In the genomic region with DNA sequence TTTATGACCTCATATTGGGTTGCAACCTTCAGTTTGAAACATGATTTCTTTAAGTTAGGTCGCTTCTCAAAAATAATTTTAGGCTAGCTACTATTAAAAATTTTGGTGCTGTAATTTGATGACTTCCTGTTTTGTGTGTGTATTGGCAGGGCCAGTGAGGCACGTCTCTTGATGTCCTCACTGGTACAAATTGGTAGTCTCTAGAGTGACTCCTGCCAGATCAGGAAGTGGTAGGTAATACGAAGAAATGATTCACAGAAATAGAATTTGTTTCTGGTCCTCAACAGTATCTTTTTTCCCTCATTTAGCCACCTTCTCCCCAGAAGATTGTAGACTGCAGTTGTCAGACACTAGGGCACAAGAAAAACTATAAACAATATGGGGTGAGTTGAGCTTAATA, we compare ENCODE assay signal across 12 cellular contexts.
DNase-seq lines count a peak whose midpoint lies in the region; ATAC-seq and TF ChIP-seq lines count a peak whose summit lies in the region.
"Had no signal": no experiment of that assay in that cellular context is flagged by ENCODE, and none has a peak within 500 bp of the region (broad histone marks: within the 10 kb centered on the region; RNA-seq: fewer than 3 reads in every experiment).

No MANE protein-coding gene starts in this region.

- H3K9ac ChIP-seq in BLaER1: no peak overlapping the region

- no peaks in the 10 kb centered on the region for H3K9me3 Mint-ChIP-seq in nephron progenitor cell
- H3K9me3 Mint-ChIP-seq: stimulated activated naive CD8-positive, alpha-beta T cell treated with anti-CD3 and anti-CD28 coated beads, Interleukin-15, Interleukin-2, amounts not matched to agents 100 ng/mL and 50 ng/mL, for 24 hours had no signal

- H3K36me3 ChIP-seq in BLaER1: peaks cover 14% of the 10 kb centered on the region; the same call in 1 of the 2 replicates
- no peaks in the 10 kb centered on the region for H3K36me3 ChIP-seq in OCI-LY7 (ENCODE audit: insufficient read depth, low read length)
- no peaks in the 10 kb centered on the region for H3K36me3 ChIP-seq in lower lobe of right lung
- H3K36me3 ChIP-seq: WERI-Rb-1 had no signal

- H2AFZ ChIP-seq in OCI-LY7 (ENCODE audit: low read length): no peak overlapping the region

- H3K79me2 ChIP-seq in OCI-LY7 (ENCODE audit: insufficient read depth, low read depth, low read length): no peaks in the 10 kb centered on the region

- H3K4me2 ChIP-seq in BLaER1: peak overlapping the region; percentile 39; the same call in 1 of the 2 replicates
- peak overlapping the region; percentile 44 for H3K4me2 ChIP-seq in OCI-LY7 (ENCODE audit: low read length)

- TF ChIP-seq CTCF in OCI-LY7 (conservative IDR thresholded peaks at IDR 0.05; ENCODE audit: low read length) (no peak), dorsolateral prefrontal cortex (IDR thresholded peaks at IDR 0.05 in 54 of 56, conservative IDR thresholded peaks at IDR 0.05 in 2 of 56; ENCODE audit: low read depth in 1 of 56, partially characterized antibody in 56 of 56) (no peak), lower lobe of right lung (IDR thresholded peaks at IDR 0.05) (no peak), nephron progenitor cell (IDR thresholded peaks at IDR 0.05) (no peak)

- intact Hi-C loops in OCI-LY7 (cut with micrococcal nuclease; ENCODE audit: unreplicated experiment) (no loop called here), dorsolateral prefrontal cortex (cut with DNase I) (no loop called here), lower lobe of right lung (cut with DNase I) (no loop called here)

- H3K4me3 Mint-ChIP-seq in nephron progenitor cell: no peak overlapping the region
- H3K4me3 Mint-ChIP-seq: stimulated activated naive CD8-positive, alpha-beta T cell treated with anti-CD3 and anti-CD28 coated beads, Interleukin-15, Interleukin-2, amounts not matched to agents 100 ng/mL and 50 ng/mL, for 24 hours had no signal

- DNase-seq in HK-2 (ENCODE audit: unreplicated experiment) (peak; percentile 5), OCI-LY7 (ENCODE audit: low spot score) (peak; percentile 22), dermis blood vessel endothelial cell (peak; percentile 42), dorsolateral prefrontal cortex (no peak), lower lobe of right lung (no peak), D341Med (ENCODE audit: low spot score) (no peak), nephron progenitor cell (no peak)
- DNase-seq: stimulated activated CD4-positive, alpha-beta T cell treated with anti-CD3 and anti-CD28 coated beads, Interleukin-2, amount 100 ng/mL, for 48 hours; WERI-Rb-1 had no signal

- no peak overlapping the region for H3K27ac Mint-ChIP-seq in nephron progenitor cell
- H3K27ac Mint-ChIP-seq: stimulated activated naive CD8-positive, alpha-beta T cell treated with anti-CD3 and anti-CD28 coated beads, Interleukin-15, Interleukin-2, amounts not matched to agents 100 ng/mL and 50 ng/mL, for 24 hours had no signal

- H3K4me3 ChIP-seq in BLaER1 (no peak overlapping the region), OCI-LY7 (ENCODE audit: low read depth, low read length, poor library complexity, severe bottlenecking) (no peak overlapping the region), dorsolateral prefrontal cortex (no peak overlapping the region), lower lobe of right lung (no peak overlapping the region)

- H3K4me1 Mint-ChIP-seq in nephron progenitor cell: no peaks in the 10 kb centered on the region

- CTCF ChIA-PET in OCI-LY7 (lab: Charles Lee; ENCODE audit: unreplicated experiment): no interaction called here

- H3K27me3 ChIP-seq in BLaER1 (no peaks in the 10 kb centered on the region), dorsolateral prefrontal cortex (no peaks in the 10 kb centered on the region), lower lobe of right lung (ENCODE audit: low read depth) (no peaks in the 10 kb centered on the region)

- H4K20me1 ChIP-seq in BLaER1: no peaks in the 10 kb centered on the region
- H4K20me1 ChIP-seq in OCI-LY7 (ENCODE audit: insufficient read depth, low read length): no peaks in the 10 kb centered on the region

- H3K27ac ChIP-seq in BLaER1 (no peak overlapping the region), OCI-LY7 (ENCODE audit: low read depth, low read length, poor library complexity, severe bottlenecking) (no peak overlapping the region), dorsolateral prefrontal cortex (no peak overlapping the region), lower lobe of right lung (no peak overlapping the region)
- H3K27ac ChIP-seq: epithelial cell of prostate, WERI-Rb-1 had no signal

- POLR2A ChIA-PET in OCI-LY7 (lab: Charles Lee): interaction anchor here (0.7 kb wide), 1 partner anchor 64 kb away, joined by 3 read pairs; no protein-coding TSS in a partner anchor

- no peak for ATAC-seq in lower lobe of right lung

- H3K36me3 Mint-ChIP-seq in nephron progenitor cell (ENCODE audit: low read depth): peaks cover 14% of the 10 kb centered on the region

- H3K9me2 ChIP-seq in OCI-LY7 (ENCODE audit: insufficient read depth, low read length): no peaks in the 10 kb centered on the region

- H3K9me3 ChIP-seq in BLaER1: no peaks in the 10 kb centered on the region
- no peaks in the 10 kb centered on the region for H3K9me3 ChIP-seq in OCI-LY7 (ENCODE audit: low read length)
- no peaks in the 10 kb centered on the region for H3K9me3 ChIP-seq in lower lobe of right lung

- H3K27me3 Mint-ChIP-seq in nephron progenitor cell (ENCODE audit: low read depth, poor library complexity): no peaks in the 10 kb centered on the region
- H3K27me3 Mint-ChIP-seq: stimulated activated naive CD8-positive, alpha-beta T cell treated with anti-CD3 and anti-CD28 coated beads, Interleukin-15, Interleukin-2, amounts not matched to agents 100 ng/mL and 50 ng/mL, for 24 hours had no signal

- peaks cover 9% of the 10 kb centered on the region for H3K4me1 ChIP-seq in BLaER1
- H3K4me1 ChIP-seq in OCI-LY7 (ENCODE audit: insufficient read depth, low read length, poor library complexity, severe bottlenecking): peaks cover 7% of the 10 kb centered on the region
- H3K4me1 ChIP-seq in lower lobe of right lung: peaks cover 20% of the 10 kb centered on the region

- BruUV-seq in OCI-LY7 (replicated peaks; lab: Mats Ljungman, UMichigan): no TSS peak

Comparison
In these comparisons a context has a peak if more than half of its experiments do, and no peak if none do; other contexts are left out.
1. DNase-seq: peak in HK-2 (single experiment), OCI-LY7 (single experiment) and dermis blood vessel endothelial cell (single experiment); none in dorsolateral prefrontal cortex (0 of 10), lower lobe of right lung (single experiment), D341Med (single experiment) and nephron progenitor cell (single experiment).